In genomic region chr2:111424176-111424575, GRCh38 we compare ENCODE assay signal across 7 cellular contexts.
A peak's percentile ranks its signal among the peaks of the same experiment; 100 is the strongest.
DNase-seq lines count a peak whose midpoint lies in the region; ATAC-seq, FAIRE-seq and TF ChIP-seq lines count a peak whose summit lies in the region.
"Not testable (repeated sequence)": the region's sequence is repeated elsewhere in the genome, so short reads cannot be mapped to it uniquely, and the experiment has no call there.

No MANE protein-coding gene starts in this region.

- FAIRE-seq in endothelial cell of umbilical vein (lab: Jason Lieb, UNC), result not testable (repeated sequence)

- not testable (repeated sequence) for H3K4me2 ChIP-seq in endothelial cell of umbilical vein (ENCODE audit: insufficient read depth, low read length)

- intact Hi-C loops in CD8-positive, alpha-beta T cell (cut with DNase I, micrococcal nuclease); endothelial cell of umbilical vein (cut with micrococcal nuclease): not testable (repeated sequence)
- intact Hi-C loops in activated CD4-positive, alpha-beta T cell treated with anti-CD3 and anti-CD28 coated beads for 36 hours (cut with DNase I, micrococcal nuclease), result loop anchor here in 1 of 2 experiments (10.0 kb wide), 1 partner anchor 309 kb away; no protein-coding TSS in a partner anchor

- H3K36me3 Mint-ChIP-seq in CD4-positive, CD25-positive, alpha-beta regulatory T cell; CD8-positive, alpha-beta T cell; T-cell; activated CD4-positive, alpha-beta T cell treated with anti-CD3 and anti-CD28 coated beads for 36 hours (ENCODE audit: low read depth): not testable (repeated sequence)
- peaks cover 11% of the 10 kb centered on the region for H3K36me3 Mint-ChIP-seq in activated naive CD8-positive, alpha-beta T cell treated with anti-CD3 and anti-CD28 coated beads, Interleukin-2, amount 10 ng/mL, durations not matched to agents 7 days and 5 days

- dilution Hi-C loops in endothelial cell of umbilical vein (cut with MboI; ENCODE audit: extremely low pct_ligation_motif_present, low sequenced_read_pairs), result not testable (repeated sequence)

- not testable (repeated sequence) for H3K9me1 ChIP-seq in endothelial cell of umbilical vein (replicated peaks; ENCODE audit: control insufficient read depth, extremely low read depth, insufficient read depth, low read length)

- not testable (repeated sequence) for H3K27me3 Mint-ChIP-seq in CD4-positive, CD25-positive, alpha-beta regulatory T cell; CD8-positive, alpha-beta T cell (ENCODE audit: low read depth); T-cell; activated CD4-positive, alpha-beta T cell treated with anti-CD3 and anti-CD28 coated beads for 36 hours; activated naive CD8-positive, alpha-beta T cell treated with anti-CD3 and anti-CD28 coated beads, Interleukin-2, amount 10 ng/mL, durations not matched to agents 7 days and 5 days

- BruUV-seq in endothelial cell of umbilical vein (replicated peaks; lab: Mats Ljungman, UMichigan), result not testable (repeated sequence)

- not testable (repeated sequence) for H3K4me3 Mint-ChIP-seq in CD4-positive, CD25-positive, alpha-beta regulatory T cell; CD8-positive, alpha-beta T cell; T-cell; activated CD4-positive, alpha-beta T cell treated with anti-CD3 and anti-CD28 coated beads for 36 hours; activated naive CD8-positive, alpha-beta T cell treated with anti-CD3 and anti-CD28 coated beads, Interleukin-2, amount 10 ng/mL, durations not matched to agents 7 days and 5 days

- TF ChIP-seq POLR2A in endothelial cell of umbilical vein (IDR thresholded peaks at IDR 0.05; ENCODE audit: low read depth, low read length), result not testable (repeated sequence)

- not testable (repeated sequence) for H3K9me3 Mint-ChIP-seq in CD4-positive, CD25-positive, alpha-beta regulatory T cell; CD8-positive, alpha-beta T cell; T-cell; activated CD4-positive, alpha-beta T cell treated with anti-CD3 and anti-CD28 coated beads for 36 hours (ENCODE audit: low read depth); activated naive CD8-positive, alpha-beta T cell treated with anti-CD3 and anti-CD28 coated beads, Interleukin-2, amount 10 ng/mL, durations not matched to agents 7 days and 5 days

- not testable (repeated sequence) for H3K27me3 ChIP-seq in CD4-positive, CD25-positive, alpha-beta regulatory T cell (ENCODE audit: control insufficient read depth, insufficient read depth, low read length); CD8-positive, alpha-beta T cell (ENCODE audit: insufficient read depth, low read length); endothelial cell of umbilical vein (ENCODE audit: control insufficient read depth in 2 of 2, insufficient read depth in 2 of 2, low read length in 2 of 2)

- not testable (repeated sequence) for H3K27ac Mint-ChIP-seq in CD4-positive, CD25-positive, alpha-beta regulatory T cell; CD8-positive, alpha-beta T cell; T-cell; activated CD4-positive, alpha-beta T cell treated with anti-CD3 and anti-CD28 coated beads for 36 hours; activated naive CD8-positive, alpha-beta T cell treated with anti-CD3 and anti-CD28 coated beads, Interleukin-2, amount 10 ng/mL, durations not matched to agents 7 days and 5 days

- H2AFZ ChIP-seq in endothelial cell of umbilical vein (ENCODE audit: low read depth, low read length), result not testable (repeated sequence)

- peak overlapping the region; percentile 76 for H3K27ac ChIP-seq in CD4-positive, CD25-positive, alpha-beta regulatory T cell (ENCODE audit: insufficient read depth, low read length, poor library complexity, severe bottlenecking)
- H3K27ac ChIP-seq in CD8-positive, alpha-beta T cell (ENCODE audit: low read depth, low read length), result not testable (repeated sequence)
- H3K27ac ChIP-seq in endothelial cell of umbilical vein (ENCODE audit: insufficient read depth, low read depth, low read length), result peak overlapping the region; percentile 11

- not testable (repeated sequence) for H3K9me3 ChIP-seq in CD4-positive, CD25-positive, alpha-beta regulatory T cell (ENCODE audit: control insufficient read depth in 2 of 2, low read length in 2 of 2); CD8-positive, alpha-beta T cell (ENCODE audit: low read length); endothelial cell of umbilical vein (replicated peaks; ENCODE audit: control insufficient read depth, insufficient read depth, low read length)

- H3K4me1 Mint-ChIP-seq in CD4-positive, CD25-positive, alpha-beta regulatory T cell, result peaks cover 0 to 34% (median 3%) of the 10 kb centered on the region in 4 donors
- H3K4me1 Mint-ChIP-seq in CD8-positive, alpha-beta T cell (ENCODE audit: low read depth), result peaks cover 11% of the 10 kb centered on the region
- H3K4me1 Mint-ChIP-seq in T-cell, result peaks cover 0 to 37% (median 12%) of the 10 kb centered on the region in 3 donors
- H3K4me1 Mint-ChIP-seq in activated CD4-positive, alpha-beta T cell treated with anti-CD3 and anti-CD28 coated beads for 36 hours, result peaks cover 24% of the 10 kb centered on the region
- peaks cover 17% of the 10 kb centered on the region for H3K4me1 Mint-ChIP-seq in activated naive CD8-positive, alpha-beta T cell treated with anti-CD3 and anti-CD28 coated beads, Interleukin-2, amount 10 ng/mL, durations not matched to agents 7 days and 5 days

- H3K4me3 ChIP-seq in CD4-positive, CD25-positive, alpha-beta regulatory T cell (ENCODE audit: low read depth, low read length); CD8-positive, alpha-beta T cell (ENCODE audit: low read depth, low read length); endothelial cell of umbilical vein (replicated peaks in 1 of 3; ENCODE audit: insufficient read depth in 1 of 3, low read depth in 1 of 3, low read length in 3 of 3): not testable (repeated sequence)

- H3K4me1 ChIP-seq in CD4-positive, CD25-positive, alpha-beta regulatory T cell (ENCODE audit: control insufficient read depth, insufficient read depth, low read length, poor library complexity, severe bottlenecking), result peaks cover 15% of the 10 kb centered on the region
- peaks cover 13% of the 10 kb centered on the region for H3K4me1 ChIP-seq in CD8-positive, alpha-beta T cell (ENCODE audit: insufficient read depth, low read length)
- H3K4me1 ChIP-seq in endothelial cell of umbilical vein (ENCODE audit: control insufficient read depth, extremely low read depth, insufficient read depth, low read length), result not testable (repeated sequence)

- not testable (repeated sequence) for H4K20me1 ChIP-seq in endothelial cell of umbilical vein (replicated peaks; ENCODE audit: control insufficient read depth, extremely low read depth, insufficient read depth, low read length)

- CTCF ChIA-PET in CD8-positive, alpha-beta T cell (lab: Charles Lee); T-cell (lab: Charles Lee); activated CD4-positive, alpha-beta T cell treated with anti-CD3 and anti-CD28 coated beads for 36 hours (lab: Charles Lee); endothelial cell of umbilical vein (lab: Charles Lee): not testable (repeated sequence)

- POLR2A ChIA-PET in CD8-positive, alpha-beta T cell (lab: Charles Lee); T-cell (lab: Charles Lee); activated CD4-positive, alpha-beta T cell treated with anti-CD3 and anti-CD28 coated beads for 36 hours (lab: Charles Lee); activated naive CD8-positive, alpha-beta T cell treated with anti-CD3 and anti-CD28 coated beads, Interleukin-2, amount 10 ng/mL, durations not matched to agents 7 days and 5 days (lab: Charles Lee); endothelial cell of umbilical vein (lab: Charles Lee): not testable (repeated sequence)

- not testable (repeated sequence) for H3K9ac ChIP-seq in endothelial cell of umbilical vein (replicated peaks; ENCODE audit: extremely low read depth, insufficient read depth, low read length)

- not testable (repeated sequence) for H3K36me3 ChIP-seq in CD4-positive, CD25-positive, alpha-beta regulatory T cell (ENCODE audit: control insufficient read depth, insufficient read depth, low read length); CD8-positive, alpha-beta T cell (ENCODE audit: insufficient read depth, low read length); endothelial cell of umbilical vein (ENCODE audit: control insufficient read depth in 2 of 2, extremely low read depth in 1 of 2, insufficient read depth in 2 of 2, low read length in 2 of 2)

- peaks cover 26% of the 10 kb centered on the region for H3K79me2 ChIP-seq in endothelial cell of umbilical vein (ENCODE audit: control insufficient read depth, insufficient read depth, low read length)

- peak; percentile 38 to 57 for ATAC-seq in CD4-positive, CD25-positive, alpha-beta regulatory T cell (ENCODE audit: low read depth in 2 of 2)
- ATAC-seq in CD8-positive, alpha-beta T cell, result peak; percentile 65
- peak; percentile 55 to 65 (median 56) for ATAC-seq in T-cell (replicated peaks in 1 of 4)
- ATAC-seq in activated CD4-positive, alpha-beta T cell treated with anti-CD3 and anti-CD28 coated beads for 36 hours, result peak; percentile 15
- ATAC-seq in activated naive CD8-positive, alpha-beta T cell treated with anti-CD3 and anti-CD28 coated beads, Interleukin-2, amount 10 ng/mL, durations not matched to agents 7 days and 5 days (ENCODE audit: low read depth), result peak; percentile 16

- DNase-seq in CD4-positive, CD25-positive, alpha-beta regulatory T cell; CD8-positive, alpha-beta T cell; T-cell; activated CD4-positive, alpha-beta T cell treated with anti-CD3 and anti-CD28 coated beads for 36 hours; activated naive CD8-positive, alpha-beta T cell treated with anti-CD3 and anti-CD28 coated beads, Interleukin-2, amount 10 ng/mL, durations not matched to agents 7 days and 5 days; endothelial cell of umbilical vein (ENCODE audit: low read depth, low spot score): not testable (repeated sequence)
- peak; percentile 66 for DNase-seq in activated CD8-positive, alpha-beta memory T cell treated with anti-CD3 and anti-CD28 coated beads for 24 hours

- TF ChIP-seq CTCF in CD8-positive, alpha-beta T cell (IDR thresholded peaks at IDR 0.05); endothelial cell of umbilical vein (IDR thresholded peaks at IDR 0.05; ENCODE audit: extremely low read depth in 1 of 2, insufficient read depth in 1 of 2, low read depth in 1 of 2, low read length in 2 of 2): not testable (repeated sequence)

Comparison
In these comparisons a context has a peak if more than half of its experiments do, and no peak if none do; other contexts are left out.
1. ATAC-seq: peak in every context shown above with its lines; median percentile 65 in CD8-positive, alpha-beta T cell; 56 in T-cell; 48 in CD4-positive, CD25-positive, alpha-beta regulatory T cell; 16 in activated naive CD8-positive, alpha-beta T cell treated with anti-CD3 and anti-CD28 coated beads, Interleukin-2, amount 10 ng/mL, durations not matched to agents 7 days and 5 days; 15 in activated CD4-positive, alpha-beta T cell treated with anti-CD3 and anti-CD28 coated beads for 36 hours.